ENCODE assay signal across 10 cellular contexts in genomic region chr2:97774425-97774824, GRCh38.
DNase-seq lines count a peak whose midpoint lies in the region; ATAC-seq and TF ChIP-seq lines count a peak whose summit lies in the region.
"Had no signal": no experiment of that assay in that cellular context is flagged by ENCODE, and none has a peak within 500 bp of the region (broad histone marks: within the 10 kb centered on the region; RNA-seq: fewer than 3 reads in every experiment).

No MANE protein-coding gene starts in this region.

- H3K4me1 Mint-ChIP-seq in osteocyte (ENCODE audit: unreplicated experiment), result peaks cover 5% of the 10 kb centered on the region

- peak overlapping the region; percentile 10 for H3K9ac ChIP-seq in endocrine pancreas (ENCODE audit: control insufficient read depth, insufficient read depth, low read length)

- no peaks in the 10 kb centered on the region for H3K9me3 Mint-ChIP-seq in osteocyte (ENCODE audit: unreplicated experiment)

- TF ChIP-seq CTCF in NB4 (IDR thresholded peaks at IDR 0.05; ENCODE audit: low read depth, low read length) (peak; percentile 49), osteocyte (IDR thresholded peaks at IDR 0.05) (peak; percentile 41)

- no peak for TF ChIP-seq POLR2A in NB4 (IDR thresholded peaks at IDR 0.05; ENCODE audit: extremely low read depth, insufficient read length)

- no peaks in the 10 kb centered on the region for H3K36me3 ChIP-seq in endocrine pancreas (ENCODE audit: control insufficient read depth, insufficient read depth, low read length)

- H3K4me1 ChIP-seq in endocrine pancreas (ENCODE audit: control insufficient read depth, insufficient read depth, low read length), result no peaks in the 10 kb centered on the region
- H3K4me1 ChIP-seq: stomach had no signal

- H3K4me3 Mint-ChIP-seq in osteocyte (ENCODE audit: unreplicated experiment), result no peak overlapping the region

- no peak for ATAC-seq in HG02840 (IDR thresholded peaks at IDR 0.05; ENCODE audit: low FRiP score, unreplicated experiment)
- no peak for ATAC-seq in GM21737 (IDR thresholded peaks at IDR 0.05; ENCODE audit: unreplicated experiment)

- H3K4me3 ChIP-seq in NB4 (ENCODE audit: low read depth, low read length) (no peak overlapping the region), endocrine pancreas (ENCODE audit: control insufficient read depth, insufficient read depth, low read length) (no peak overlapping the region)
- H3K4me3 ChIP-seq: stomach had no signal

- H3K36me3 Mint-ChIP-seq in osteocyte (ENCODE audit: unreplicated experiment), result peaks cover 44% of the 10 kb centered on the region

- no peaks in the 10 kb centered on the region for H3K27me3 ChIP-seq in endocrine pancreas (ENCODE audit: control insufficient read depth, insufficient read depth, low read length)
- H3K27me3 ChIP-seq: stomach had no signal

- DNase-seq in NCI-H2171 treated with DMSO at 0.1 percent for 48 hours (lab: John Stamatoyannopoulos, UW) (peak; percentile 50), NCI-H2171 (lab: John Stamatoyannopoulos, UW) (no peak), NB4 (ENCODE audit: low read depth) (peak; percentile 19), osteocyte (ENCODE audit: extremely low spot score, unreplicated experiment) (no peak)
- no peak for DNase-seq in activated effector memory CD4-positive, alpha-beta T cell treated with anti-CD3 and anti-CD28 coated beads, Interleukin-2, amount 50 U/mL, for 16 hours
- DNase-seq: glutamatergic neuron, stomach had no signal

- no peaks in the 10 kb centered on the region for H3K9me3 ChIP-seq in endocrine pancreas (ENCODE audit: control insufficient read depth, low read length)
- H3K9me3 ChIP-seq: stomach had no signal

- no peak overlapping the region for H3K27ac Mint-ChIP-seq in osteocyte (ENCODE audit: unreplicated experiment)

- H3K27me3 Mint-ChIP-seq in osteocyte (ENCODE audit: unreplicated experiment), result no peaks in the 10 kb centered on the region

Comparison
In these comparisons a context has a peak if more than half of its experiments do, and no peak if none do; other contexts are left out.
1. DNase-seq: peak in NCI-H2171 treated with DMSO at 0.1 percent for 48 hours (single experiment) and NB4 (single experiment); none in NCI-H2171 (single experiment), osteocyte (single experiment) and activated effector memory CD4-positive, alpha-beta T cell treated with anti-CD3 and anti-CD28 coated beads, Interleukin-2, amount 50 U/mL, for 16 hours (single experiment).